Comparison of ENCODE assay signal across 9 cellular contexts in genomic region chr11:46295996-46296519, GRCh38. TPM values are rescaled to one million over a fixed set of nuclear protein-coding genes. Genes with fewer than 3 reads are reported as not detected.
DNase-seq lines count a peak whose midpoint lies in the region; ATAC-seq, FAIRE-seq and TF ChIP-seq lines count a peak whose summit lies in the region.
"Had no signal": no experiment of that assay in that cellular context is flagged by ENCODE, and none has a peak within 500 bp of the region (broad histone marks: within the 10 kb centered on the region; RNA-seq: fewer than 3 reads in every experiment).

No MANE protein-coding gene starts in this region.

- H3F3A ChIP-seq in OCI-LY1 (ENCODE audit: insufficient read depth, low read length), result no peaks in the 10 kb centered on the region

- no peak for TF ChIP-seq POLR2A in endothelial cell of umbilical vein (IDR thresholded peaks at IDR 0.05; ENCODE audit: low read depth, low read length)
- no peak for TF ChIP-seq POLR2A in body of pancreas (IDR thresholded peaks at IDR 0.05)

- 37 to 47% methylated on average over 20 to 21 of the region's 21 CpGs for WGBS in body of pancreas, 2 donors

- BruUV-seq in endothelial cell of umbilical vein (replicated peaks; lab: Mats Ljungman, UMichigan), result no TSS peak

- H3K9me3 Mint-ChIP-seq in nephron progenitor cell, result no peaks in the 10 kb centered on the region

- POLR2A ChIA-PET in endothelial cell of umbilical vein (lab: Charles Lee), result interaction anchor here (1.3 kb wide), 1 partner anchor 53 kb away, joined by 8 read pairs; no protein-coding TSS in a partner anchor

- H3K79me2 ChIP-seq in OCI-LY1 (ENCODE audit: insufficient read depth, low read length), result no peaks in the 10 kb centered on the region
- H3K79me2 ChIP-seq in endothelial cell of umbilical vein (ENCODE audit: control insufficient read depth, insufficient read depth, low read length), result no peaks in the 10 kb centered on the region

- H3K27ac ChIP-seq in OCI-LY1 (ENCODE audit: low read depth, low read length, poor library complexity, severe bottlenecking) (no peak overlapping the region), endothelial cell of umbilical vein (ENCODE audit: insufficient read depth, low read depth, low read length) (no peak overlapping the region), body of pancreas (peak overlapping the region in 1 of 4 donors; percentile 27)

- dilution Hi-C loops in endothelial cell of umbilical vein (cut with MboI; ENCODE audit: extremely low pct_ligation_motif_present, low sequenced_read_pairs), result no loop called here

- TF ChIP-seq CTCF in BE2C (IDR thresholded peaks at IDR 0.05; ENCODE audit: low read depth, low read length) (no peak), OCI-LY1 (IDR thresholded peaks at IDR 0.05; ENCODE audit: low read length) (no peak), endothelial cell of umbilical vein (IDR thresholded peaks at IDR 0.05; ENCODE audit: extremely low read depth in 1 of 2, insufficient read depth in 1 of 2, low read depth in 1 of 2, low read length in 2 of 2) (no peak), nephron progenitor cell (IDR thresholded peaks at IDR 0.05) (no peak), body of pancreas (IDR thresholded peaks at IDR 0.05) (no peak)

- H3K4me2 ChIP-seq in OCI-LY1 (ENCODE audit: low read length) (peak overlapping the region; percentile 64), endothelial cell of umbilical vein (ENCODE audit: insufficient read depth, low read length) (peak overlapping the region; percentile 96)

- no peaks in the 10 kb centered on the region for H3K4me1 ChIP-seq in BE2C
- peaks cover 10% of the 10 kb centered on the region for H3K4me1 ChIP-seq in OCI-LY1 (ENCODE audit: insufficient read depth, low read length, severe bottlenecking)
- peaks cover 19% of the 10 kb centered on the region for H3K4me1 ChIP-seq in endothelial cell of umbilical vein (ENCODE audit: control insufficient read depth, extremely low read depth, insufficient read depth, low read length)
- H3K4me1 ChIP-seq in body of pancreas, result peaks cover 32% of the 10 kb centered on the region

- peaks cover 13% of the 10 kb centered on the region for H3K27me3 Mint-ChIP-seq in nephron progenitor cell (ENCODE audit: low read depth, poor library complexity)

- CTCF ChIA-PET in endothelial cell of umbilical vein (lab: Charles Lee), result interaction anchor here (0.7 to 5.9 kb wide), 18 partner anchors 8 to 331 kb away, joined by 3 to 59 read pairs (median 6); partner anchors contain the start of genes CREB3L1 and DGKZ

- ATAC-seq in body of pancreas (no peak), HG02884 (IDR thresholded peaks at IDR 0.05; ENCODE audit: unreplicated experiment) (no peak)

- DNase-seq in BE2C (no peak), endothelial cell of umbilical vein (ENCODE audit: low read depth, low spot score) (no peak), nephron progenitor cell (no peak), body of pancreas (no peak), NCI-H2107 treated with DMSO at 0.1 percent for 48 hours (lab: John Stamatoyannopoulos, UW; ENCODE audit: unreplicated experiment) (no peak), head of caudate nucleus (no peak)
- DNase-seq: SIG-M5 had no signal

- peak overlapping the region; percentile 81 for H3K4me3 Mint-ChIP-seq in nephron progenitor cell

- no peaks in the 10 kb centered on the region for H3K9me2 ChIP-seq in OCI-LY1 (ENCODE audit: low read depth, low read length)

- H3K9ac ChIP-seq in OCI-LY1 (ENCODE audit: low read length), result no peak overlapping the region; the same call in 1 of the 2 replicates
- H3K9ac ChIP-seq in endothelial cell of umbilical vein (replicated peaks; ENCODE audit: extremely low read depth, insufficient read depth, low read length), result peak overlapping the region; percentile 47

- H3K9me1 ChIP-seq in endothelial cell of umbilical vein (replicated peaks; ENCODE audit: control insufficient read depth, extremely low read depth, insufficient read depth, low read length), result no peaks in the 10 kb centered on the region

- H3K4me1 Mint-ChIP-seq in nephron progenitor cell, result peaks cover 44% of the 10 kb centered on the region

- no peak overlapping the region for H3K27ac Mint-ChIP-seq in nephron progenitor cell

- H3K36me3 ChIP-seq in BE2C, result no peaks in the 10 kb centered on the region
- H3K36me3 ChIP-seq in OCI-LY1 (ENCODE audit: insufficient read depth, low read length), result no peaks in the 10 kb centered on the region
- H3K36me3 ChIP-seq in endothelial cell of umbilical vein (ENCODE audit: control insufficient read depth in 2 of 2, extremely low read depth in 1 of 2, insufficient read depth in 2 of 2, low read length in 2 of 2), result no peaks in the 10 kb centered on the region
- peaks cover 0 to 6% of the 10 kb centered on the region in 2 donors for H3K36me3 ChIP-seq in body of pancreas (replicated peaks in 1 of 2; ENCODE audit: insufficient read depth in 1 of 2, low read depth in 2 of 2)

- H3K27me3 ChIP-seq in BE2C, result no peaks in the 10 kb centered on the region
- 0 out of 2 replicates have a peak, but pooled peaks cover 1% of the 10 kb centered on the region for H3K27me3 ChIP-seq in OCI-LY1 (ENCODE audit: insufficient read depth, low read length)
- H3K27me3 ChIP-seq in endothelial cell of umbilical vein (ENCODE audit: control insufficient read depth in 2 of 2, insufficient read depth in 2 of 2, low read length in 2 of 2), result peaks cover 0 to under 1% of the 10 kb centered on the region in 2 experiments
- no peaks in the 10 kb centered on the region for H3K27me3 ChIP-seq in body of pancreas

- H3K4me3 ChIP-seq in BE2C (ENCODE audit: low read depth, low read length) (peak overlapping the region; percentile 49), OCI-LY1 (ENCODE audit: low read depth, low read length, poor library complexity, severe bottlenecking) (peak overlapping the region; percentile 49), endothelial cell of umbilical vein (replicated peaks in 1 of 3; ENCODE audit: insufficient read depth in 1 of 3, low read depth in 1 of 3, low read length in 3 of 3) (peak overlapping the region; percentile 33 to 78 (median 74)), body of pancreas (no peak overlapping the region)

- H3K36me3 Mint-ChIP-seq in nephron progenitor cell (ENCODE audit: low read depth), result no peaks in the 10 kb centered on the region

- intact Hi-C loops in endothelial cell of umbilical vein (cut with micrococcal nuclease), result loop anchor here (1.0 to 5.0 kb wide), 3 partner anchors 19 to 174 kb away; partner anchors contain the start of genes CREB3L1 and PHF21A
- intact Hi-C loops in body of pancreas (cut with DNase I), result no loop called here
- intact Hi-C loops in head of caudate nucleus (cut with DNase I), result no loop called here

- no peaks in the 10 kb centered on the region for H3K9me3 ChIP-seq in BE2C
- H3K9me3 ChIP-seq in OCI-LY1 (ENCODE audit: low read length), result no peaks in the 10 kb centered on the region
- no peaks in the 10 kb centered on the region for H3K9me3 ChIP-seq in endothelial cell of umbilical vein (replicated peaks; ENCODE audit: control insufficient read depth, insufficient read depth, low read length)
- no peaks in the 10 kb centered on the region for H3K9me3 ChIP-seq in body of pancreas

- no peak overlapping the region for H2AFZ ChIP-seq in OCI-LY1 (ENCODE audit: low read length)
- H2AFZ ChIP-seq in endothelial cell of umbilical vein (ENCODE audit: low read depth, low read length), result peak overlapping the region; percentile 99

- FAIRE-seq in endothelial cell of umbilical vein (lab: Jason Lieb, UNC), result no peak

- no peaks in the 10 kb centered on the region for H4K20me1 ChIP-seq in OCI-LY1 (ENCODE audit: insufficient read depth, low read length)
- no peaks in the 10 kb centered on the region for H4K20me1 ChIP-seq in endothelial cell of umbilical vein (replicated peaks; ENCODE audit: control insufficient read depth, extremely low read depth, insufficient read depth, low read length)

TF ChIP-seq in endothelial cell of umbilical vein, 7 proteins besides CTCF, POLR2A, EP300 and RAD21:
- TF ChIP-seq JUN (IDR thresholded peaks at IDR 0.05; ENCODE audit: borderline replicate concordance, insufficient read depth, insufficient read length, low read depth) (no peak), GATA2 (IDR thresholded peaks at IDR 0.05; ENCODE audit: insufficient read depth, insufficient read length, low read depth, low read length) (no peak), POLR2AphosphoS5 (IDR thresholded peaks at IDR 0.05; ENCODE audit: insufficient read depth, low read depth, low read length) (no peak), FOS (IDR thresholded peaks at IDR 0.05; ENCODE audit: borderline replicate concordance, insufficient read depth, low read length) (no peak), MYC (IDR thresholded peaks at IDR 0.05; ENCODE audit: low read depth, low read length) (no peak), EZH2 (IDR thresholded peaks at IDR 0.05; ENCODE audit: borderline replicate concordance, low read depth, low read length, severe bottlenecking) (no peak)
- TF ChIP-seq, protein P1, sequence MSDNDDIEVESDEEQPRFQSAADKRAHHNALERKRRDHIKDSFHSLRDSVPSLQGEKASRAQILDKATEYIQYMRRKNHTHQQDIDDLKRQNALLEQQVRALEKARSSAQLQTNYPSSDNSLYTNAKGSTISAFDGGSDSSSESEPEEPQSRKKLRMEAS (IDR thresholded peaks at IDR 0.05; ENCODE audit: insufficient read depth, insufficient read length), result no peak

RNA-seq across cellular contexts. Expression of gene CREB3L1, which starts 18.6 kb away (rescaled TPM):
- polyA plus RNA-seq in BE2C (2012; ENCODE audit: insufficient read depth, insufficient read length, low read depth), result 0.42 TPM
- total RNA-seq in endothelial cell of umbilical vein (0.78 and 0.84 TPM in 2 replicates), body of pancreas (10 to 100 TPM; 20.8 to 22.7 TPM)
- polyA plus RNA-seq in endothelial cell of umbilical vein, result 0.22 and 0.23 TPM in 2 replicates
- 0.34 and 0.41 TPM in 2 replicates for polyA plus RNA-seq in endothelial cell of umbilical vein (2011; cell fraction: cytosol; rRNA removed)
- polyA plus RNA-seq in endothelial cell of umbilical vein (2011; cell fraction: nucleus; rRNA removed), result 0.13 and 0.20 TPM in 2 replicates
- 0.68 and 1.3 TPM in 2 replicates for polyA plus RNA-seq in endothelial cell of umbilical vein (2012)
- 0.19 and 1.5 TPM in 2 replicates for polyA minus RNA-seq in endothelial cell of umbilical vein
- polyA minus RNA-seq in endothelial cell of umbilical vein (2011; cell fraction: cytosol; rRNA and poly(A)+ RNA removed), result 2.8 TPM
- not detected in 2 replicates for polyA minus RNA-seq in endothelial cell of umbilical vein (2011; cell fraction: nucleus; rRNA and poly(A)+ RNA removed)

RNA-seq across cellular contexts. Expression of gene DGKZ, which starts 51.2 kb away (rescaled TPM):
- 74.7 TPM for polyA plus RNA-seq in BE2C (2012; ENCODE audit: insufficient read depth, insufficient read length, low read depth)
- total RNA-seq in endothelial cell of umbilical vein (87.1 and 88.8 TPM in 2 replicates), body of pancreas (10 to 100 TPM; 79.4 to 86.4 TPM)
- polyA plus RNA-seq in endothelial cell of umbilical vein, result 127 and 170 TPM in 2 replicates
- polyA plus RNA-seq in endothelial cell of umbilical vein (2011; cell fraction: cytosol; rRNA removed), result 69.0 and 76.0 TPM in 2 replicates
- polyA plus RNA-seq in endothelial cell of umbilical vein (2011; cell fraction: nucleus; rRNA removed), result 204 and 251 TPM in 2 replicates
- 59.6 and 63.6 TPM in 2 replicates for polyA plus RNA-seq in endothelial cell of umbilical vein (2012)
- 55.0 and 79.1 TPM in 2 replicates for polyA minus RNA-seq in endothelial cell of umbilical vein
- 71.7 TPM for polyA minus RNA-seq in endothelial cell of umbilical vein (2011; cell fraction: cytosol; rRNA and poly(A)+ RNA removed)
- 47.8 and 91.7 TPM in 2 replicates for polyA minus RNA-seq in endothelial cell of umbilical vein (2011; cell fraction: nucleus; rRNA and poly(A)+ RNA removed)

Comparison
In these comparisons a context has a peak if more than half of its experiments do, and no peak if none do; other contexts are left out.
1. H3K4me3 ChIP-seq: peak in BE2C (single experiment), OCI-LY1 (single experiment) and endothelial cell of umbilical vein (3 of 3); none in body of pancreas (0 of 2).
2. RNA of gene CREB3L1, which starts 18.6 kb away (total RNA-seq): 20.8 to 22.7 TPM in body of pancreas; 0.78 to 0.84 TPM in endothelial cell of umbilical vein; every median in the first group is over 10 times any median in the second.